ENCODE assay signal across 8 cellular contexts in the genomic region with DNA sequence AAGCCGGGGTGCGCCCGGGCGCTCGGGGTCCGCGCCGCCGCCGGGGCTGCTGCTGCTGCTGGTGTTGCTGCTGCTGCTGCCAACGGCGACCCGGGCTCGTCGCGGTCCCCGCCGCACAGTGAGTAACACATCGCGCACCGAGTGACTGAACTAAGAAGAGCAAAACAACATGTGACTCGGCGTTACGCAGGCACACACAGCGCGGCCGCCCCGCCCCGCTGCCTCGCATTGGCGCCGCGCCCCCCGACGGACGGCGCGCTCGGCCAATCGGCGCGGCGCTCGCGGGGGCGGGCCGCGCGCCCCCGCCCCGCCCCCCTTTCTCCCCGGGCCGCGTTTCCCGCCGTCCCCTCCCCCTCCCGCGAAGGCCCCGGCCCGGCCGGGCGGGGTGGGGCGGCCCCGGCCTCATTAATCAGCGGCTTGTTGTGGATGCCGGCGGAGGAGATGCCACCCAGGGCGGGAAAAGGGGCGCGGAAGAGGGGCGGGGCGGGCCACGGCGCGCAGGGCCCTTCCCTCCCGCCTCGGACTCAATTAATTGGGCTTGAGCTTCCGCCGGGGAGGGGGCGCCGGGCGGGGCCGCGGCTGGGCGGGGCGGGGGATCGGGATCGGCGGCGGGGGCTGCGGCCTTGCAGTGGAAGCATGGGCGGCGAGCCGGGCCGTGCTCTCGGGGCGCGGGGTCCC. TPM values are rescaled to one million over a fixed set of nuclear protein-coding genes. Genes with fewer than 3 reads are reported as not detected.
DNase-seq lines count a peak whose midpoint lies in the region; ATAC-seq and TF ChIP-seq lines count a peak whose summit lies in the region.

A gene with protein sequence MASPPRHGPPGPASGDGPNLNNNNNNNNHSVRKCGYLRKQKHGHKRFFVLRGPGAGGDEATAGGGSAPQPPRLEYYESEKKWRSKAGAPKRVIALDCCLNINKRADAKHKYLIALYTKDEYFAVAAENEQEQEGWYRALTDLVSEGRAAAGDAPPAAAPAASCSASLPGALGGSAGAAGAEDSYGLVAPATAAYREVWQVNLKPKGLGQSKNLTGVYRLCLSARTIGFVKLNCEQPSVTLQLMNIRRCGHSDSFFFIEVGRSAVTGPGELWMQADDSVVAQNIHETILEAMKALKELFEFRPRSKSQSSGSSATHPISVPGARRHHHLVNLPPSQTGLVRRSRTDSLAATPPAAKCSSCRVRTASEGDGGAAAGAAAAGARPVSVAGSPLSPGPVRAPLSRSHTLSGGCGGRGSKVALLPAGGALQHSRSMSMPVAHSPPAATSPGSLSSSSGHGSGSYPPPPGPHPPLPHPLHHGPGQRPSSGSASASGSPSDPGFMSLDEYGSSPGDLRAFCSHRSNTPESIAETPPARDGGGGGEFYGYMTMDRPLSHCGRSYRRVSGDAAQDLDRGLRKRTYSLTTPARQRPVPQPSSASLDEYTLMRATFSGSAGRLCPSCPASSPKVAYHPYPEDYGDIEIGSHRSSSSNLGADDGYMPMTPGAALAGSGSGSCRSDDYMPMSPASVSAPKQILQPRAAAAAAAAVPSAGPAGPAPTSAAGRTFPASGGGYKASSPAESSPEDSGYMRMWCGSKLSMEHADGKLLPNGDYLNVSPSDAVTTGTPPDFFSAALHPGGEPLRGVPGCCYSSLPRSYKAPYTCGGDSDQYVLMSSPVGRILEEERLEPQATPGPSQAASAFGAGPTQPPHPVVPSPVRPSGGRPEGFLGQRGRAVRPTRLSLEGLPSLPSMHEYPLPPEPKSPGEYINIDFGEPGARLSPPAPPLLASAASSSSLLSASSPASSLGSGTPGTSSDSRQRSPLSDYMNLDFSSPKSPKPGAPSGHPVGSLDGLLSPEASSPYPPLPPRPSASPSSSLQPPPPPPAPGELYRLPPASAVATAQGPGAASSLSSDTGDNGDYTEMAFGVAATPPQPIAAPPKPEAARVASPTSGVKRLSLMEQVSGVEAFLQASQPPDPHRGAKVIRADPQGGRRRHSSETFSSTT (N-terminal part only) (minus strand): TSS at position 127 of the 678 bp plus-strand sequence. CDS start 530 bp downstream, outside the sequence.

- peak within 1 kb of the TSS; percentile 96 for H3K27ac ChIP-seq in BLaER1
- peak within 1 kb of the TSS; percentile 89 to 98 (median 97) for H3K27ac ChIP-seq in right lobe of liver

- intact Hi-C loops in right lobe of liver (cut with DNase I), result loop anchor here (5.0 to 10.0 kb wide), 2 partner anchors 69 to 642 kb away; no protein-coding TSS in a partner anchor

- peak; percentile 98 to 100 for DNase-seq in NCI-H526 (lab: John Stamatoyannopoulos, UW)
- peak; percentile 85 to 90 for DNase-seq in activated CD4-positive, alpha-beta T cell treated with anti-CD3 and anti-CD28 coated beads, Interleukin-2, amount 50 U/mL, for 48 hours
- DNase-seq in dermis blood vessel endothelial cell, result peak; percentile 93
- peak; percentile 94 to 97 (median 96) for DNase-seq in right lobe of liver
- peak; percentile 90 for DNase-seq in stimulated activated CD4-positive, alpha-beta T cell treated with anti-CD3 and anti-CD28 coated beads, Interleukin-4, amount 100 ng/mL, for 1 hour

- peak within 1 kb of the TSS; percentile 94 for H3K9ac ChIP-seq in BLaER1

- TF ChIP-seq CTCF in right lobe of liver (IDR thresholded peaks at IDR 0.05), result no peak

- H4K20me1 ChIP-seq in BLaER1, result peaks cover 42% of the 10 kb centered on the region

- TF ChIP-seq POLR2A in right lobe of liver (IDR thresholded peaks at IDR 0.05), result peak; percentile 99

- peak; percentile 89 for ATAC-seq in GM19351 (IDR thresholded peaks at IDR 0.05; ENCODE audit: unreplicated experiment)
- ATAC-seq in HG03460 (IDR thresholded peaks at IDR 0.05; ENCODE audit: unreplicated experiment), result peak; percentile 94
- peak; percentile 63 to 73 (median 68) for ATAC-seq in right lobe of liver

- H3K27me3 ChIP-seq in BLaER1 (no peaks in the 10 kb centered on the region), right lobe of liver (no peaks in the 10 kb centered on the region)

- H3K4me1 ChIP-seq in BLaER1 (peaks cover 57% of the 10 kb centered on the region), right lobe of liver (peaks cover 0 to 32% (median 12%) of the 10 kb centered on the region in 4 donors)

- peaks cover 19% of the 10 kb centered on the region for H3K9me3 ChIP-seq in BLaER1
- no peaks in the 10 kb centered on the region for H3K9me3 ChIP-seq in right lobe of liver

- 2% methylated on average over 12 of the region's 98 CpGs for WGBS in right lobe of liver (ENCODE audit: insufficient coverage, low coverage, low lambda C conversion rate, missing lambda C conversion rate)

- H3K4me3 ChIP-seq in BLaER1, result peak within 1 kb of the TSS; percentile 84
- H3K4me3 ChIP-seq in right lobe of liver, result peak within 1 kb of the TSS; percentile 67 to 75 (median 74)

- peak within 1 kb of the TSS; percentile 93 for H3K4me2 ChIP-seq in BLaER1

- peaks cover 30% of the 10 kb centered on the region for H3K36me3 ChIP-seq in BLaER1
- H3K36me3 ChIP-seq in right lobe of liver, result peaks cover 0 to 23% (median 10%) of the 10 kb centered on the region in 4 donors

RNA-seq across cellular contexts. Expression of the gene that starts here (rescaled TPM):
- total RNA-seq in dermis blood vessel endothelial cell (1.7 and 2.0 TPM in 2 replicates), right lobe of liver (10 to 100 TPM in 4 of 6 experiments, 1 to 10 TPM in 2; 8.8 to 26.0 (median 17.5) TPM)

Comparison
In these comparisons a context has a peak if more than half of its experiments do, and no peak if none do; other contexts are left out.
1. Peak in every context shown above with its lines: DNase-seq, ATAC-seq, H3K4me3 ChIP-seq and H3K27ac ChIP-seq.